20 cellular contexts compared by ENCODE assay signal in genomic region chr4:2829933-2830451, GRCh38. TPM values are rescaled to one million over a fixed set of nuclear protein-coding genes. Genes with fewer than 3 reads are reported as not detected.
A peak's percentile ranks its signal among the peaks of the same experiment; 100 is the strongest.
DNase-seq lines count a peak whose midpoint lies in the region; ATAC-seq and TF ChIP-seq lines count a peak whose summit lies in the region.
"Had no signal": no experiment of that assay in that cellular context is flagged by ENCODE, and none has a peak within 500 bp of the region (broad histone marks: within the 10 kb centered on the region; RNA-seq: fewer than 3 reads in every experiment).

No MANE protein-coding gene starts in this region.

- ATAC-seq in CD8-positive, alpha-beta T cell, result no peak
- ATAC-seq: activated CD8-positive, alpha-beta T cell treated with anti-CD3 and anti-CD28 coated beads for 36 hours; stimulated activated naive B cell treated with anti-CD40 and anti-IgM and Interleukin-4, amounts not matched to agents 10 μg/mL and 1 μg/mL and 100 μg/mL, for 72 hours had no signal

- peak overlapping the region; percentile 66 for H3K27ac Mint-ChIP-seq in CD8-positive, alpha-beta T cell
- H3K27ac Mint-ChIP-seq in chondrocyte (ENCODE audit: unreplicated experiment), result no peak overlapping the region
- H3K27ac Mint-ChIP-seq: activated CD8-positive, alpha-beta T cell treated with anti-CD3 and anti-CD28 coated beads for 36 hours; activated T-helper 1 cell treated with anti-CD3 and anti-CD28 coated beads, Interleukin-12 subunit alpha, Interleukin-12 subunit beta, Interleukin-2, Interleukin-4 antibody, amounts not matched to agents 30 ng/mL and 10 ng/mL and 1 ng/mL, durations not matched to agents 14 hours and 24 hours and 36 hours; T-helper 1 cell treated with Interleukin-12 subunit alpha and Interleukin-12 subunit beta and Interleukin-4 antibody, amounts not matched to agents 30 μg/mL and 1 μg/mL, for 36 hours had no signal

- H3K4me3 Mint-ChIP-seq in CD8-positive, alpha-beta T cell, result no peak overlapping the region
- H3K4me3 Mint-ChIP-seq in chondrocyte (ENCODE audit: unreplicated experiment), result no peak overlapping the region
- H3K4me3 Mint-ChIP-seq: activated CD8-positive, alpha-beta T cell treated with anti-CD3 and anti-CD28 coated beads for 36 hours; activated T-helper 1 cell treated with anti-CD3 and anti-CD28 coated beads, Interleukin-12 subunit alpha, Interleukin-12 subunit beta, Interleukin-2, Interleukin-4 antibody, amounts not matched to agents 30 ng/mL and 10 ng/mL and 1 ng/mL, durations not matched to agents 14 hours and 24 hours and 36 hours; stimulated activated naive B cell treated with anti-CD40 and anti-IgM and Interleukin-4, amounts not matched to agents 10 μg/mL and 1 μg/mL and 100 μg/mL, for 72 hours; T-helper 1 cell treated with Interleukin-12 subunit alpha and Interleukin-12 subunit beta and Interleukin-4 antibody, amounts not matched to agents 30 μg/mL and 1 μg/mL, for 36 hours had no signal

- H3K4me1 ChIP-seq in CD8-positive, alpha-beta T cell (ENCODE audit: insufficient read depth, low read length), result peaks cover 13% of the 10 kb centered on the region

- no peaks in the 10 kb centered on the region for H3K27me3 ChIP-seq in CD8-positive, alpha-beta T cell (ENCODE audit: insufficient read depth, low read length)
- H3K27me3 ChIP-seq: esophagus muscularis mucosa had no signal

- H3K4me3 ChIP-seq in CD8-positive, alpha-beta T cell (ENCODE audit: low read depth, low read length), result no peak overlapping the region
- H3K4me3 ChIP-seq: esophagus muscularis mucosa, lung had no signal

- H3K36me3 Mint-ChIP-seq in CD8-positive, alpha-beta T cell, result peaks cover 64% of the 10 kb centered on the region
- peaks cover 35% of the 10 kb centered on the region for H3K36me3 Mint-ChIP-seq in chondrocyte (ENCODE audit: low read depth)

- POLR2A ChIA-PET in CD8-positive, alpha-beta T cell (lab: Charles Lee), result no interaction called here

- no peak overlapping the region for H3K27ac ChIP-seq in CD8-positive, alpha-beta T cell (ENCODE audit: low read depth, low read length)
- H3K27ac ChIP-seq: esophagus muscularis mucosa had no signal

- in situ Hi-C loops in ACHN (cut with HindIII; ENCODE audit: low pct_ligation_motif_present, low pct_unique_long_range_greater_than_20kb, low sequenced_read_pairs), result no loop called here

- intact Hi-C loops in CD8-positive, alpha-beta T cell (cut with DNase I, micrococcal nuclease), result no loop called here

- no peaks in the 10 kb centered on the region for H3K27me3 Mint-ChIP-seq in CD8-positive, alpha-beta T cell (ENCODE audit: low read depth)
- no peaks in the 10 kb centered on the region for H3K27me3 Mint-ChIP-seq in chondrocyte (ENCODE audit: low read depth)
- H3K27me3 Mint-ChIP-seq: activated CD8-positive, alpha-beta T cell treated with anti-CD3 and anti-CD28 coated beads for 36 hours; stimulated activated naive B cell treated with anti-CD40 and anti-IgM and Interleukin-4, amounts not matched to agents 10 μg/mL and 1 μg/mL and 100 μg/mL, for 72 hours had no signal

- DNase-seq in ACHN (peak; percentile 88), chondrocyte (ENCODE audit: low spot score) (peak; percentile 86), mesenteric fat pad (ENCODE audit: low spot score) (peak; percentile 76), NCI-H2171 treated with DMSO at 0.1 percent for 48 hours (lab: John Stamatoyannopoulos, UW) (no peak), C1 segment of cervical spinal cord (lab: John Stamatoyannopoulos, UW) (no peak), AG08396 (ENCODE audit: low spot score) (no peak)
- DNase-seq in CD8-positive, alpha-beta T cell, result no peak
- DNase-seq: activated CD8-positive, alpha-beta T cell treated with anti-CD3 and anti-CD28 coated beads for 36 hours; central memory CD4-positive, alpha-beta T cell; effector CD8-positive, alpha-beta T cell; EL; GOT3; NCI-H1105 treated with DMSO at 0.1 percent for 48 hours; NCI-H526 treated with DMSO at 0.1 percent for 48 hours; SHP77 treated with DMSO at 0.1 percent for 48 hours; stimulated activated naive B cell treated with anti-CD40 and anti-IgM and Interleukin-4, amounts not matched to agents 10 μg/mL and 1 μg/mL and 100 μg/mL, for 72 hours had no signal

- H3K9me3 ChIP-seq in CD8-positive, alpha-beta T cell (ENCODE audit: low read length), result no peaks in the 10 kb centered on the region
- H3K9me3 ChIP-seq: esophagus muscularis mucosa had no signal

- H3K4me1 Mint-ChIP-seq in CD8-positive, alpha-beta T cell (ENCODE audit: low read depth), result peaks cover 15% of the 10 kb centered on the region
- peaks cover 17% of the 10 kb centered on the region for H3K4me1 Mint-ChIP-seq in chondrocyte (ENCODE audit: low read depth)

- H3K36me3 ChIP-seq in CD8-positive, alpha-beta T cell (ENCODE audit: insufficient read depth, low read length), result peaks cover 22% of the 10 kb centered on the region

- no peak for TF ChIP-seq CTCF in CD8-positive, alpha-beta T cell (IDR thresholded peaks at IDR 0.05)
- TF ChIP-seq CTCF in chondrocyte (IDR thresholded peaks at IDR 0.05), result no peak

- no peaks in the 10 kb centered on the region for H3K9me3 Mint-ChIP-seq in CD8-positive, alpha-beta T cell
- no peaks in the 10 kb centered on the region for H3K9me3 Mint-ChIP-seq in chondrocyte (ENCODE audit: low read depth)
- H3K9me3 Mint-ChIP-seq: activated CD8-positive, alpha-beta T cell treated with anti-CD3 and anti-CD28 coated beads for 36 hours; activated T-helper 1 cell treated with anti-CD3 and anti-CD28 coated beads, Interleukin-12 subunit alpha, Interleukin-12 subunit beta, Interleukin-2, Interleukin-4 antibody, amounts not matched to agents 30 ng/mL and 10 ng/mL and 1 ng/mL, durations not matched to agents 14 hours and 24 hours and 36 hours; stimulated activated naive B cell treated with anti-CD40 and anti-IgM and Interleukin-4, amounts not matched to agents 10 μg/mL and 1 μg/mL and 100 μg/mL, for 72 hours; T-helper 1 cell treated with Interleukin-12 subunit alpha and Interleukin-12 subunit beta and Interleukin-4 antibody, amounts not matched to agents 30 μg/mL and 1 μg/mL, for 36 hours had no signal

- CTCF ChIA-PET in CD8-positive, alpha-beta T cell (lab: Charles Lee), result no interaction called here

RNA-seq across cellular contexts. Expression of gene ADD1, which starts 13.7 kb away (rescaled TPM):
- 100 to 1,000 TPM; 129 TPM for total RNA-seq in CD8-positive, alpha-beta T cell
- total RNA-seq in chondrocyte (240 to 269 TPM (median 256 TPM) in 3 replicates), mesenteric fat pad (272 TPM)

RNA-seq across cellular contexts. Expression of gene SH3BP2, which starts 37.1 kb away (rescaled TPM):
- total RNA-seq in CD8-positive, alpha-beta T cell, result 10 to 100 TPM; 22.4 to 24.8 TPM
- 50.1 to 63.1 TPM (median 59.8 TPM) in 3 replicates for total RNA-seq in chondrocyte
- 63.9 TPM for total RNA-seq in mesenteric fat pad

Comparison
In these comparisons a context has a peak if more than half of its experiments do, and no peak if none do; other contexts are left out.
1. DNase-seq: peak in ACHN (single experiment), chondrocyte (single experiment) and mesenteric fat pad (single experiment); none in CD8-positive, alpha-beta T cell (0 of 7), NCI-H2171 treated with DMSO at 0.1 percent for 48 hours (single experiment), C1 segment of cervical spinal cord (0 of 14) and AG08396 (single experiment).